Comparison of ENCODE assay signal across 20 cellular contexts in genomic region chr1:9115656-9116205, GRCh38. TPM values are rescaled to one million over a fixed set of nuclear protein-coding genes. Genes with fewer than 3 reads are reported as not detected.
A peak's percentile ranks its signal among the peaks of the same experiment; 100 is the strongest.
DNase-seq lines count a peak whose midpoint lies in the region; ATAC-seq and TF ChIP-seq lines count a peak whose summit lies in the region.
"Had no signal": no experiment of that assay in that cellular context is flagged by ENCODE, and none has a peak within 500 bp of the region (broad histone marks: within the 10 kb centered on the region; RNA-seq: fewer than 3 reads in every experiment).

No MANE protein-coding gene starts in this region.

- H3K4me3 ChIP-seq in DOHH2 (ENCODE audit: low read length): no peak overlapping the region
- no peak overlapping the region for H3K4me3 ChIP-seq in GM23248
- no peak overlapping the region for H3K4me3 ChIP-seq in foreskin fibroblast (ENCODE audit: low read depth in 1 of 2, low read length in 2 of 2)
- H3K4me3 ChIP-seq: BLaER1, tibial artery had no signal

- peak; percentile 15 for DNase-seq in GM23248
- peak; percentile 35 for DNase-seq in SHP77 treated with DMSO at 0.1 percent for 48 hours (lab: John Stamatoyannopoulos, UW)
- DNase-seq in foreskin fibroblast: peak; percentile 36 to 65
- DNase-seq in NCI-H748 (lab: John Stamatoyannopoulos, UW; ENCODE audit: unreplicated experiment): no peak
- DNase-seq in RWPE1 (ENCODE audit: low spot score): no peak
- DNase-seq in pons (ENCODE audit: low spot score): no peak
- DNase-seq: activated CD8-positive, alpha-beta memory T cell treated with anti-CD3 and anti-CD28 coated beads, Interleukin-2, amount 10 ng/mL, durations not matched to agents 7 days and 5 days; activated gamma-delta T cell; anterior cingulate cortex; DND-41; erythroblast; hypothalamus; midbrain; NCI-H748 treated with DMSO at 0.1 percent for 48 hours; nucleus accumbens; RPMI8226 had no signal

- H4K20me1 ChIP-seq in DOHH2 (ENCODE audit: control insufficient read depth, insufficient read depth, low read depth, low read length) (no peaks in the 10 kb centered on the region), GM23248 (ENCODE audit: insufficient read depth) (no peaks in the 10 kb centered on the region)

- H2AFZ ChIP-seq in GM23248: no peak overlapping the region

- 0 out of 2 replicates have a peak overlapping the region, but pooled peaks have one; percentile 2 for H3K4me2 ChIP-seq in DOHH2 (ENCODE audit: low read length)
- H3K4me2 ChIP-seq in GM23248 (ENCODE audit: unreplicated experiment): no peak overlapping the region
- H3K4me2 ChIP-seq: BLaER1 had no signal

- TF ChIP-seq CTCF in DOHH2 (IDR thresholded peaks at IDR 0.05; ENCODE audit: low read depth, low read length, poor library complexity, severe bottlenecking): no peak
- no peak for TF ChIP-seq CTCF in foreskin fibroblast (IDR thresholded peaks at IDR 0.05; ENCODE audit: low read depth, low read length)
- TF ChIP-seq CTCF in RWPE1 (conservative IDR thresholded peaks at IDR 0.05; ENCODE audit: low read depth): no peak

- no peak for ATAC-seq in GM18502 (IDR thresholded peaks at IDR 0.05; ENCODE audit: poor library complexity, unreplicated experiment)
- ATAC-seq: activated CD8-positive, alpha-beta memory T cell treated with anti-CD3 and anti-CD28 coated beads, Interleukin-2, amount 10 ng/mL, durations not matched to agents 7 days and 5 days had no signal

- no peaks in the 10 kb centered on the region for H3K27me3 ChIP-seq in DOHH2 (ENCODE audit: control insufficient read depth, low read length)
- H3K27me3 ChIP-seq in GM23248 (replicated peaks; ENCODE audit: insufficient read depth): no peaks in the 10 kb centered on the region
- H3K27me3 ChIP-seq: BLaER1, tibial artery had no signal

- 38 to 46% methylated on average over 1 of the region's 1 CpG for WGBS in GM23248 (ENCODE audit: low coverage in 1 of 2, low lambda C conversion rate in 2 of 2, missing lambda C conversion rate in 2 of 2), 2 experiments

- CTCF ChIA-PET in RWPE1 (lab: Yijun Ruan, JAX): interaction anchor here (0.7 kb wide), 3 partner anchors 16 to 604 kb away, joined by 3 to 5 read pairs (median 4); no protein-coding TSS in a partner anchor

- in situ Hi-C loops in GM23248 (cut with MboI): no loop called here

- H3K9ac ChIP-seq in GM23248: no peak overlapping the region
- H3K9ac ChIP-seq: BLaER1 had no signal

- H3K4me1 ChIP-seq in DOHH2 (ENCODE audit: control insufficient read depth, low read length) (peaks cover 30% of the 10 kb centered on the region), GM23248 (ENCODE audit: insufficient read depth) (no peaks in the 10 kb centered on the region)

- H3K27ac ChIP-seq in DOHH2 (ENCODE audit: low read depth, low read length): no peak overlapping the region
- H3K27ac ChIP-seq in GM23248: no peak overlapping the region
- no peak overlapping the region for H3K27ac ChIP-seq in RWPE1
- H3K27ac ChIP-seq: BLaER1, tibial artery had no signal

- POLR2A ChIA-PET in RWPE1 (lab: Yijun Ruan, JAX; ENCODE audit: low non-redundant PET): no interaction called here

- H3K79me2 ChIP-seq in DOHH2 (ENCODE audit: control insufficient read depth, low read length): no peaks in the 10 kb centered on the region; the same call in 1 of the 2 replicates
- H3K79me2 ChIP-seq in GM23248 (ENCODE audit: insufficient read depth): no peaks in the 10 kb centered on the region

- H3F3A ChIP-seq in DOHH2 (ENCODE audit: control insufficient read depth, insufficient read depth) (peaks cover 11% of the 10 kb centered on the region), GM23248 (ENCODE audit: insufficient read depth) (peaks cover 6% of the 10 kb centered on the region; the same call in 1 of the 2 replicates)

- H3K9me3 ChIP-seq in DOHH2 (ENCODE audit: control insufficient read depth, insufficient read depth, low read length): no peaks in the 10 kb centered on the region
- H3K9me3 ChIP-seq in GM23248 (ENCODE audit: low read depth): no peaks in the 10 kb centered on the region
- H3K9me3 ChIP-seq: BLaER1, tibial artery had no signal

- H3K36me3 ChIP-seq in DOHH2 (ENCODE audit: control insufficient read depth, low read length) (peaks cover 5% of the 10 kb centered on the region), GM23248 (ENCODE audit: low read depth) (no peaks in the 10 kb centered on the region)
- H3K36me3 ChIP-seq: BLaER1 had no signal

- H3K9me2 ChIP-seq in DOHH2 (replicated peaks; ENCODE audit: control insufficient read depth, low read length) (no peaks in the 10 kb centered on the region), GM23248 (ENCODE audit: insufficient read depth) (no peaks in the 10 kb centered on the region)

RNA-seq across cellular contexts. Expression of gene GPR157, which starts 13.2 kb away (rescaled TPM):
- 1.7 and 3.3 TPM in 2 replicates for total RNA-seq in GM23248 (2014; rRNA removed; shearing (Covaris generic))
- 2.6 and 2.7 TPM in 2 replicates for polyA plus RNA-seq in GM23248 (2016; fragmentation: Nextera tagmentation; extraction: Ambion mirVana)

RNA-seq across cellular contexts. Expression of gene SLC2A5, which starts 46.3 kb away (rescaled TPM):
- 0.54 TPM in 1 of 2 replicates, not detected in the other for total RNA-seq in GM23248 (2014; rRNA removed; shearing (Covaris generic))
- 0.25 and 0.29 TPM in 2 replicates for polyA plus RNA-seq in GM23248 (2016; fragmentation: Nextera tagmentation; extraction: Ambion mirVana)
- total RNA-seq: activated CD8-positive, alpha-beta memory T cell treated with anti-CD3 and anti-CD28 coated beads, Interleukin-2, amount 10 ng/mL, durations not matched to agents 7 days and 5 days had no signal

Comparison
In these comparisons a context has a peak if more than half of its experiments do, and no peak if none do; other contexts are left out.
1. DNase-seq: peak in GM23248 (single experiment), SHP77 treated with DMSO at 0.1 percent for 48 hours (single experiment) and foreskin fibroblast (2 of 2); none in NCI-H748 (single experiment), RWPE1 (single experiment) and pons (single experiment).